Comparison of ENCODE assay signal across 14 cellular contexts in the genomic region with DNA sequence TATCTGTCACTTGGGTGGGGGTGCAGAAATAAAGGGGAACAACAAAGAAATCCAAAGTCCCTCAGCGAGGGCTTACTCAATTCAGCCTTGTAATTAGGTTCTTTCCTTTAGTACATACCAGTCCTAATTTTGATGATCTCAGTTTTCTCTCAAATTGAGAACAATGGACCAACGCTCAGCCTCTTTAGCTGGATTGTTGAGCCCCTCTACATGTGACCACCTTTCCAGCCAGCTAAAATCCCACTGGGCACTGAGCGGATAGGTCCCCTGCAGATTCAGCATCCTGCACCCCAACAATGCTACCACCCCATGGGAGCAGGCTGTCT. TPM values are rescaled to one million over a fixed set of nuclear protein-coding genes. Genes with fewer than 3 reads are reported as not detected.
DNase-seq lines count a peak whose midpoint lies in the region; ATAC-seq, FAIRE-seq and TF ChIP-seq lines count a peak whose summit lies in the region.
"Had no signal": no experiment of that assay in that cellular context is flagged by ENCODE, and none has a peak within 500 bp of the region (broad histone marks: within the 10 kb centered on the region; RNA-seq: fewer than 3 reads in every experiment).

No MANE protein-coding gene starts in this region.

- H3K4me1 ChIP-seq in GM23338 (ENCODE audit: insufficient read depth) (peaks cover 31% of the 10 kb centered on the region), astrocyte (ENCODE audit: insufficient read depth, low read length) (peaks cover 33% of the 10 kb centered on the region), lower lobe of right lung (peaks cover 86% of the 10 kb centered on the region)

- intact Hi-C loops in lower lobe of right lung (cut with DNase I): no loop called here

- no peaks in the 10 kb centered on the region for H3K9me2 ChIP-seq in GM23338 (ENCODE audit: insufficient read depth)
- H3K9me2 ChIP-seq: SK-N-SH had no signal

- H3K27ac ChIP-seq in GM23338 (ENCODE audit: low read depth) (peak overlapping the region; percentile 39; the same call in 1 of the 2 replicates), astrocyte (ENCODE audit: low read depth, low read length) (peak overlapping the region; percentile 20), lower lobe of right lung (peak overlapping the region; percentile 58), skin epidermis (peak overlapping the region in 15 of 21 experiments; percentile 11 to 77 (median 70))
- H3K27ac ChIP-seq: BLaER1 had no signal

- H3K9me3 Mint-ChIP-seq in GM23338: no peaks in the 10 kb centered on the region
- peaks cover 2% of the 10 kb centered on the region for H3K9me3 Mint-ChIP-seq in astrocyte (ENCODE audit: unreplicated experiment)

- H3K4me2 ChIP-seq in GM23338 (no peak overlapping the region), astrocyte (ENCODE audit: low read length) (peak overlapping the region; percentile 42)
- H3K4me2 ChIP-seq: BLaER1, SK-N-SH had no signal

- 0 out of 2 replicates have a peak, but pooled peaks cover 20% of the 10 kb centered on the region for H3F3A ChIP-seq in GM23338 (replicated peaks; ENCODE audit: low read depth)

- H3K27ac Mint-ChIP-seq in GM23338: no peak overlapping the region
- no peak overlapping the region for H3K27ac Mint-ChIP-seq in astrocyte (ENCODE audit: unreplicated experiment)

- peaks cover 6% of the 10 kb centered on the region for H3K27me3 Mint-ChIP-seq in GM23338 (ENCODE audit: insufficient read depth, low read depth, poor library complexity)
- no peaks in the 10 kb centered on the region for H3K27me3 Mint-ChIP-seq in astrocyte (ENCODE audit: low read depth, unreplicated experiment)

- H3K9ac ChIP-seq in astrocyte (ENCODE audit: low read length): peak overlapping the region; percentile 32
- H3K9ac ChIP-seq: BLaER1, SK-N-SH had no signal

- no peak overlapping the region for H2AFZ ChIP-seq in GM23338
- no peak overlapping the region for H2AFZ ChIP-seq in astrocyte (ENCODE audit: low read depth, low read length)

- H4K20me1 ChIP-seq in GM23338 (replicated peaks; ENCODE audit: insufficient read depth) (peaks cover 47% of the 10 kb centered on the region), astrocyte (ENCODE audit: insufficient read depth, low read length) (peaks cover 91% of the 10 kb centered on the region)

- no peaks in the 10 kb centered on the region for H3K9me3 ChIP-seq in astrocyte (ENCODE audit: insufficient read depth, low read depth, low read length)
- H3K9me3 ChIP-seq in lower lobe of right lung: no peaks in the 10 kb centered on the region
- H3K9me3 ChIP-seq: BLaER1, SK-N-SH had no signal

- H3K36me3 Mint-ChIP-seq in GM23338 (ENCODE audit: low read depth) (peaks cover 12% of the 10 kb centered on the region; the same call in 2 of the 3 replicates), astrocyte (ENCODE audit: low read depth, unreplicated experiment) (peaks cover 22% of the 10 kb centered on the region)

- no peak for FAIRE-seq in astrocyte (lab: Jason Lieb, UNC)

- H3K4me3 Mint-ChIP-seq in GM23338: no peak overlapping the region
- H3K4me3 Mint-ChIP-seq in astrocyte (ENCODE audit: unreplicated experiment): no peak overlapping the region

- H3K4me1 Mint-ChIP-seq in GM23338 (peaks cover 45% of the 10 kb centered on the region), astrocyte (ENCODE audit: low read depth, unreplicated experiment) (peaks cover 21% of the 10 kb centered on the region)

- TF ChIP-seq CTCF in GM23338 (conservative IDR thresholded peaks at IDR 0.05; ENCODE audit: low read depth in 2 of 2) (no peak), astrocyte (IDR thresholded peaks at IDR 0.05; ENCODE audit: insufficient read depth, low read depth, low read length) (no peak), lower lobe of right lung (IDR thresholded peaks at IDR 0.05) (no peak)

- H3K27me3 ChIP-seq in GM23338 (ENCODE audit: insufficient read depth): no peaks in the 10 kb centered on the region
- H3K27me3 ChIP-seq in astrocyte (ENCODE audit: insufficient read depth, low read length): no peaks in the 10 kb centered on the region
- no peaks in the 10 kb centered on the region for H3K27me3 ChIP-seq in lower lobe of right lung (ENCODE audit: low read depth)
- H3K27me3 ChIP-seq: BLaER1 had no signal

- no peak overlapping the region for H3K4me3 ChIP-seq in GM23338
- no peak overlapping the region for H3K4me3 ChIP-seq in astrocyte (ENCODE audit: insufficient read depth, low read depth, low read length)
- H3K4me3 ChIP-seq in lower lobe of right lung: no peak overlapping the region
- no peak overlapping the region for H3K4me3 ChIP-seq in skin epidermis
- H3K4me3 ChIP-seq: BLaER1 had no signal

- H3K36me3 ChIP-seq in GM23338 (ENCODE audit: insufficient read depth) (no peaks in the 10 kb centered on the region), astrocyte (ENCODE audit: insufficient read depth, low read length) (no peaks in the 10 kb centered on the region), lower lobe of right lung (peaks cover 8% of the 10 kb centered on the region)

- no peak for ATAC-seq in GM23338
- ATAC-seq in lower lobe of right lung: no peak
- ATAC-seq in HG03565 (IDR thresholded peaks at IDR 0.05; ENCODE audit: unreplicated experiment): no peak

- H3K79me2 ChIP-seq in GM23338 (replicated peaks; ENCODE audit: insufficient read depth) (peaks cover 100% of the 10 kb centered on the region), astrocyte (ENCODE audit: insufficient read depth, low read length) (peaks cover 98% of the 10 kb centered on the region)

- DNase-seq in GM23338 (ENCODE audit: low spot score) (no peak), astrocyte (ENCODE audit: low read depth) (no peak), lower lobe of right lung (no peak), NCI-H345 treated with DMSO at 0.1 percent for 48 hours (lab: John Stamatoyannopoulos, UW; ENCODE audit: unreplicated experiment) (no peak)
- no peak for DNase-seq in activated T-cell treated with anti-CD3 and anti-CD28 coated beads, Interleukin-2, amount 50 U/mL, for 48 hours
- DNase-seq in activated effector memory CD4-positive, alpha-beta T cell treated with anti-CD3 and anti-CD28 coated beads, Interleukin-2, amount 50 U/mL, for 16 hours: no peak
- DNase-seq: effector CD8-positive, alpha-beta T cell; GDM1; NCI-H1105; NCI-H748 treated with DMSO at 0.1 percent for 48 hours had no signal

TF ChIP-seq in GM23338, 12 proteins besides CTCF, POLR2A, EP300 and RAD21:
- no peak for TF ChIP-seq EZH2phosphoT487 (IDR thresholded peaks at IDR 0.05; ENCODE audit: unreplicated experiment)
TF ChIP-seq in GM23338: peak in this region for 0.

RNA-seq across cellular contexts. Expression of gene TMEM184B, which starts 11.4 kb away (rescaled TPM):
- 76.5 and 95.1 TPM in 2 replicates for total RNA-seq in GM23338 (2014; rRNA removed; shearing (Covaris generic))
- polyA plus RNA-seq in GM23338 (2016; fragmentation: Nextera tagmentation; extraction: Ambion mirVana): 40.7 and 42.2 TPM in 2 replicates
- total RNA-seq in astrocyte (109 and 114 TPM in 2 replicates), lower lobe of right lung (77.7 TPM)

RNA-seq across cellular contexts. Expression of gene CSNK1E, which starts 55.8 kb away (rescaled TPM):
- 233 and 259 TPM in 2 replicates for total RNA-seq in GM23338 (2014; rRNA removed; shearing (Covaris generic))
- polyA plus RNA-seq in GM23338 (2016; fragmentation: Nextera tagmentation; extraction: Ambion mirVana): 180 and 189 TPM in 2 replicates
- total RNA-seq in astrocyte (157 and 171 TPM in 2 replicates), lower lobe of right lung (126 TPM)

RNA-seq across cellular contexts. Expression of gene MAFF, which starts 59.6 kb away (rescaled TPM):
- 7.7 and 8.9 TPM in 2 replicates for total RNA-seq in GM23338 (2014; rRNA removed; shearing (Covaris generic))
- polyA plus RNA-seq in GM23338 (2016; fragmentation: Nextera tagmentation; extraction: Ambion mirVana): 2.2 and 2.3 TPM in 2 replicates
- 12.0 and 18.2 TPM in 2 replicates for total RNA-seq in astrocyte
- 41.3 TPM for total RNA-seq in lower lobe of right lung

Comparison
In these comparisons a context has a peak if more than half of its experiments do, and no peak if none do; other contexts are left out.
1. H3K27ac ChIP-seq: peak in every context shown above with its lines; median percentile 70 in skin epidermis; 58 in lower lobe of right lung; 39 in GM23338; 20 in astrocyte.